In genomic region chr14:74084277-74085046, GRCh38 we compare ENCODE assay signal across 1 cellular context.
TF ChIP-seq lines count a peak whose summit lies in the region.

Gene ALDH6A1 (minus strand): TSS chr14:74084453. CDS start chr14:74084394, 59 bp downstream.
Gene LIN52 (plus strand): TSS chr14:74084956. CDS start chr14:74084975, 19 bp downstream.

TF ChIP-seq in HepG2, 621 proteins besides CTCF, POLR2A, EP300 and RAD21 (continued from another document and continues in another):
- peak; percentile 96 for TF ChIP-seq HMGXB3 (CRISPR knock-in tag; IDR thresholded peaks at IDR 0.05; ENCODE audit: borderline replicate concordance)
- TF ChIP-seq ZNF143 (CRISPR knock-in tag; IDR thresholded peaks at IDR 0.05): no peak
- TF ChIP-seq XRCC5 (optimal IDR thresholded peaks at IDR 0.05; ENCODE audit: low read length): peak; percentile 16
- peak; percentile 86 for TF ChIP-seq RFX5 (IDR thresholded peaks at IDR 0.05; ENCODE audit: low read depth, low read length)
- TF ChIP-seq ZKSCAN5 (CRISPR knock-in tag; IDR thresholded peaks at IDR 0.05): no peak
- TF ChIP-seq ZNF576 (CRISPR knock-in tag; IDR thresholded peaks at IDR 0.05): no peak
- no peak for TF ChIP-seq ZNF276 (CRISPR knock-in tag; IDR thresholded peaks at IDR 0.05; ENCODE audit: low read depth)
- no peak for TF ChIP-seq XBP1 (CRISPR knock-in tag; IDR thresholded peaks at IDR 0.05)
- peak; percentile 24 for TF ChIP-seq ZNF605 (CRISPR knock-in tag; IDR thresholded peaks at IDR 0.05)
- no peak for TF ChIP-seq ZNF446 (CRISPR knock-in tag; IDR thresholded peaks at IDR 0.05)
- no peak for TF ChIP-seq ZNF251 (CRISPR knock-in tag; IDR thresholded peaks at IDR 0.05)
- TF ChIP-seq MAFG (CRISPR knock-in tag; IDR thresholded peaks at IDR 0.05): no peak
- peak; percentile 95 for TF ChIP-seq CREB1 (IDR thresholded peaks at IDR 0.05)
- TF ChIP-seq CREB1 (CRISPR knock-in tag; IDR thresholded peaks at IDR 0.05): peak; percentile 94
- peak; percentile 53 for TF ChIP-seq MAX (IDR thresholded peaks at IDR 0.05)
- TF ChIP-seq ZNF749 (CRISPR knock-in tag; IDR thresholded peaks at IDR 0.05; ENCODE audit: borderline replicate concordance): no peak
- no peak for TF ChIP-seq MTF2 (CRISPR knock-in tag; IDR thresholded peaks at IDR 0.05; ENCODE audit: borderline replicate concordance)
- 0 out of 2 replicates have a peak, but pooled peaks have one; percentile 9 for TF ChIP-seq MIXL1 (CRISPR knock-in tag; IDR thresholded peaks at IDR 0.05)
- no peak for TF ChIP-seq ZNF326 (CRISPR knock-in tag; IDR thresholded peaks at IDR 0.05; ENCODE audit: borderline replicate concordance)
- peak; percentile 97 for TF ChIP-seq FOXK2 (IDR thresholded peaks at IDR 0.05)
- peak; percentile 67 for TF ChIP-seq GABPB1 (CRISPR knock-in tag; IDR thresholded peaks at IDR 0.05)
- no peak for TF ChIP-seq JDP2 (CRISPR knock-in tag; IDR thresholded peaks at IDR 0.05; ENCODE audit: borderline replicate concordance)
- no peak for TF ChIP-seq GRHL1 (CRISPR knock-in tag; conservative IDR thresholded peaks at IDR 0.05)
- peak; percentile 39; the same call in 1 of the 2 replicates for TF ChIP-seq ARID5B (CRISPR knock-in tag; IDR thresholded peaks at IDR 0.05)
- TF ChIP-seq NR3C1 (CRISPR knock-in tag; IDR thresholded peaks at IDR 0.05): no peak
- no peak for TF ChIP-seq IKZF1 (IDR thresholded peaks at IDR 0.05)
- TF ChIP-seq ZNF546 (CRISPR knock-in tag; conservative IDR thresholded peaks at IDR 0.05): peak; percentile 63; the same call in 1 of the 2 replicates
- peak; percentile 96 for TF ChIP-seq TFDP1 (CRISPR knock-in tag; IDR thresholded peaks at IDR 0.05; ENCODE audit: borderline replicate concordance)
- TF ChIP-seq NR0B2 (CRISPR knock-in tag; IDR thresholded peaks at IDR 0.05): no peak; the same call in 1 of the 2 replicates
- 0 out of 2 replicates have a peak, but pooled peaks have one; percentile 46 for TF ChIP-seq HIC2 (CRISPR knock-in tag; IDR thresholded peaks at IDR 0.05; ENCODE audit: low read depth)
- TF ChIP-seq ZNF615 (CRISPR knock-in tag; IDR thresholded peaks at IDR 0.05; ENCODE audit: borderline replicate concordance): no peak
- TF ChIP-seq ZSCAN25 (CRISPR knock-in tag; IDR thresholded peaks at IDR 0.05): peak; percentile 62; the same call in 1 of the 2 replicates
- no peak for TF ChIP-seq EED (CRISPR knock-in tag; IDR thresholded peaks at IDR 0.05)
- peak; percentile 73 for TF ChIP-seq POLR2AphosphoS5 (IDR thresholded peaks at IDR 0.05; ENCODE audit: low read depth, low read length)
- TF ChIP-seq TFAP4 (IDR thresholded peaks at IDR 0.05; ENCODE audit: borderline replicate concordance, low read depth): peak; percentile 86; the same call in 1 of the 2 replicates
- TF ChIP-seq ZNF562 (CRISPR knock-in tag; IDR thresholded peaks at IDR 0.05; ENCODE audit: borderline replicate concordance): no peak
- peak; percentile 75 for TF ChIP-seq HBP1 (CRISPR knock-in tag; IDR thresholded peaks at IDR 0.05; ENCODE audit: low read depth)
- TF ChIP-seq MNT (IDR thresholded peaks at IDR 0.05): peak; percentile 79
- peak in 1 of 2 experiments; percentile 74; a peak in 2 of 4 replicates for TF ChIP-seq KLF16 (CRISPR knock-in tag; IDR thresholded peaks at IDR 0.05)
- no peak for TF ChIP-seq EZH2 (conservative IDR thresholded peaks at IDR 0.05; ENCODE audit: low read depth, low read length)
- TF ChIP-seq ZNF207 (IDR thresholded peaks at IDR 0.05; ENCODE audit: borderline replicate concordance): peak; percentile 82; the same call in 1 of the 2 replicates
